Comparison of ENCODE assay signal across 35 cellular contexts in the genomic region with DNA sequence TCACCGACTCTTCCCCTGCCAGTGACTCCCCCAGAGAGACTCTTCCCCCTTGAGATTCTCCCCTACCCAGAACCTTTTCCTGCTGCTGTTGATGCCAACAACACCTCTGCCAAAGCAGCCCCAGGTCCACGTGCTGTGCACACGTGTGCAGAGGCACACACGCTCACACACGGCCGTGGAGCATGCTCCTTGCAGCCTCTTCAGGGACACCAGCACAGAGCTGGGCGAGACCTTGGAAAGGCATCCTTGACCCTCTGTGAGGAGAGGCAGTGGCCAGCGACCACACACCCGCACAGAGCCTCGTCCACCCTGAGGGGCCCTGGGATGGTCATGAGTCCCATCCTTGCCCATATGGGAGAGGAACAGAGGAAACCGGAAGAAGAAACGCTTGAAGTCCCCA.
"Had no signal": no experiment of that assay in that cellular context is flagged by ENCODE, and none has a peak within 500 bp of the region (broad histone marks: within the 10 kb centered on the region; RNA-seq: fewer than 3 reads in every experiment).

No MANE protein-coding gene starts in this region.

- H3K4me1 ChIP-seq: adrenal gland, body of pancreas, breast epithelium had no signal

- H3K4me1 Mint-ChIP-seq: activated B cell treated with CpG ODN at 0.5 μM for 24 hours; activated CD4-positive, alpha-beta T cell treated with anti-CD3 and anti-CD28 coated beads, Interleukin-2, amount 10 ng/mL, durations not matched to agents 24 days and 14 days; activated CD8-positive, alpha-beta memory T cell treated with anti-CD3 and anti-CD28 coated beads, Interleukin-2, amount 10 ng/mL, durations not matched to agents 7 days and 5 days; activated naive CD8-positive, alpha-beta T cell treated with anti-CD3 and anti-CD28 coated beads for 36 hours had no signal

- H3K36me3 Mint-ChIP-seq: activated CD4-positive, alpha-beta memory T cell treated with anti-CD3 and anti-CD28 coated beads for 36 hours; activated CD8-positive, alpha-beta memory T cell treated with anti-CD3 and anti-CD28 coated beads, Interleukin-2, amount 10 ng/mL, durations not matched to agents 7 days and 5 days; activated naive CD4-positive, alpha-beta T cell treated with anti-CD3 and anti-CD28 coated beads, Interleukin-2, amount 50 U/mL, for 72 hours; activated naive CD8-positive, alpha-beta T cell treated with anti-CD3 and anti-CD28 coated beads for 36 hours had no signal

- H3K4me3 ChIP-seq: adrenal gland, body of pancreas, breast epithelium had no signal

- H3K27me3 ChIP-seq: adrenal gland, body of pancreas, brain microvascular endothelial cell had no signal

- H3K9me3 Mint-ChIP-seq: activated CD4-positive, alpha-beta memory T cell treated with anti-CD3 and anti-CD28 coated beads for 36 hours; activated CD4-positive, alpha-beta T cell treated with anti-CD3 and anti-CD28 coated beads, Interleukin-2, amount 10 ng/mL, durations not matched to agents 24 days and 14 days; activated naive CD4-positive, alpha-beta T cell treated with anti-CD3 and anti-CD28 coated beads for 36 hours; activated naive CD4-positive, alpha-beta T cell treated with anti-CD3 and anti-CD28 coated beads, Interleukin-2, amount 50 U/mL, for 72 hours; activated naive CD8-positive, alpha-beta T cell treated with anti-CD3 and anti-CD28 coated beads for 36 hours; activated T-cell treated with anti-CD3 and anti-CD28 coated beads, Interleukin-2, amount 50 U/mL, for 24 hours; activated T-helper 2 cell treated with anti-CD3 and anti-CD28 coated beads, Interferon-gamma antibody, Interleukin-2, Interleukin-4, amounts not matched to agents 10 μg/mL and 5 μg/mL and 100 μg/mL, durations not matched to agents 14 hours and 24 hours and 36 hours; T-helper 1 cell treated with Interleukin-12 subunit alpha and Interleukin-12 subunit beta and Interleukin-4 antibody, amounts not matched to agents 30 μg/mL and 1 μg/mL, for 36 hours; T-helper 2 cell treated with Interferon-gamma antibody and Interleukin-4, amounts not matched to agents 5 μg/mL and 100 μg/mL, for 36 hours had no signal

- DNase-seq: activated B cell treated with CpG ODN at 0.5 μM for 24 hours; activated CD4-positive, alpha-beta memory T cell treated with anti-CD3 and anti-CD28 coated beads for 36 hours; activated CD4-positive, alpha-beta T cell treated with anti-CD3 and anti-CD28 coated beads for 4 hours; activated CD4-positive, alpha-beta T cell treated with anti-CD3 and anti-CD28 coated beads, Interleukin-2, amount 10 ng/mL, durations not matched to agents 24 days and 14 days; activated CD4-positive, alpha-beta T cell treated with anti-CD3 and anti-CD28 coated beads, Interleukin-2, amount 50 U/mL, for 1 hour; activated CD4-positive, alpha-beta T cell treated with anti-CD3 and anti-CD28 coated beads, Interleukin-2, amount 50 U/mL, for 4 hours; activated CD4-positive, CD25-positive, alpha-beta regulatory T cell treated with anti-CD3 and anti-CD28 coated beads, Interleukin-2, amount 50 U/mL, for 72 hours; activated CD8-positive, alpha-beta memory T cell treated with anti-CD3 and anti-CD28 coated beads for 24 hours; activated CD8-positive, alpha-beta memory T cell treated with anti-CD3 and anti-CD28 coated beads, Interleukin-2, amount 10 ng/mL, durations not matched to agents 7 days and 5 days; activated CD8-positive, alpha-beta memory T cell treated with anti-CD3 and anti-CD28 coated beads, Interleukin-2, amount 50 U/mL, for 48 hours; activated CD8-positive, alpha-beta T cell treated with anti-CD3 and anti-CD28 coated beads, Interleukin-2, amount 10 ng/mL, durations not matched to agents 7 days and 5 days; activated effector memory CD4-positive, alpha-beta T cell treated with Interleukin-2 at 50 U/mL for 16 hours; activated gamma-delta T cell; activated naive CD4-positive, alpha-beta T cell treated with anti-CD3 and anti-CD28 coated beads for 36 hours; activated naive CD4-positive, alpha-beta T cell treated with anti-CD3 and anti-CD28 coated beads, Interleukin-2, amount 50 U/mL, for 16 hours; activated naive CD8-positive, alpha-beta T cell treated with anti-CD3 and anti-CD28 coated beads for 36 hours; activated T-cell treated with anti-CD3 and anti-CD28 coated beads, Interleukin-2, amount 50 U/mL, for 24 hours; activated T-cell treated with anti-CD3 and anti-CD28 coated beads, Interleukin-2, amount 50 U/mL, for 48 hours; adrenal gland; amniotic stem cell; aorta; body of pancreas; brain microvascular endothelial cell; central memory CD4-positive, alpha-beta T cell; T-helper 1 cell; T-helper 2 cell; T-helper 9 cell had no signal

- H3K27me3 Mint-ChIP-seq: activated CD4-positive, alpha-beta T cell treated with anti-CD3 and anti-CD28 coated beads, Interleukin-2, amount 10 ng/mL, durations not matched to agents 24 days and 14 days had no signal

- H3K9me3 ChIP-seq: adrenal gland, body of pancreas, breast epithelium had no signal

- FAIRE-seq: astrocyte, TTC549 had no signal

- H3K4me3 Mint-ChIP-seq: activated B cell treated with CpG ODN at 0.5 μM for 24 hours; activated CD4-positive, alpha-beta memory T cell treated with anti-CD3 and anti-CD28 coated beads for 36 hours; activated CD4-positive, alpha-beta T cell treated with anti-CD3 and anti-CD28 coated beads, Interleukin-2, amount 10 ng/mL, durations not matched to agents 24 days and 14 days; activated CD8-positive, alpha-beta memory T cell treated with anti-CD3 and anti-CD28 coated beads, Interleukin-2, amount 10 ng/mL, durations not matched to agents 7 days and 5 days; activated CD8-positive, alpha-beta T cell treated with anti-CD3 and anti-CD28 coated beads, Interleukin-2, amount 10 ng/mL, durations not matched to agents 7 days and 5 days; activated naive CD4-positive, alpha-beta T cell treated with anti-CD3 and anti-CD28 coated beads for 36 hours; activated naive CD8-positive, alpha-beta T cell treated with anti-CD3 and anti-CD28 coated beads for 36 hours; activated T-cell treated with anti-CD3 and anti-CD28 coated beads, Interleukin-2, amount 50 U/mL, for 24 hours; T-helper 1 cell treated with Interleukin-12 subunit alpha and Interleukin-12 subunit beta and Interleukin-4 antibody, amounts not matched to agents 30 μg/mL and 1 μg/mL, for 36 hours; T-helper 2 cell treated with Interferon-gamma antibody and Interleukin-4, amounts not matched to agents 5 μg/mL and 100 μg/mL, for 36 hours had no signal

- H3K36me3 ChIP-seq: adrenal gland, brain microvascular endothelial cell, breast epithelium had no signal

- H3K27ac Mint-ChIP-seq: activated B cell treated with CpG ODN at 0.5 μM for 24 hours; activated CD4-positive, alpha-beta memory T cell treated with anti-CD3 and anti-CD28 coated beads for 36 hours; activated CD4-positive, alpha-beta T cell treated with anti-CD3 and anti-CD28 coated beads, Interleukin-2, amount 10 ng/mL, durations not matched to agents 24 days and 14 days; activated CD8-positive, alpha-beta memory T cell treated with anti-CD3 and anti-CD28 coated beads, Interleukin-2, amount 10 ng/mL, durations not matched to agents 7 days and 5 days; activated CD8-positive, alpha-beta T cell treated with anti-CD3 and anti-CD28 coated beads, Interleukin-2, amount 10 ng/mL, durations not matched to agents 7 days and 5 days; activated naive CD4-positive, alpha-beta T cell treated with anti-CD3 and anti-CD28 coated beads for 36 hours; activated naive CD4-positive, alpha-beta T cell treated with anti-CD3 and anti-CD28 coated beads, Interleukin-2, amount 50 U/mL, for 72 hours; activated naive CD8-positive, alpha-beta T cell treated with anti-CD3 and anti-CD28 coated beads for 36 hours; activated T-cell treated with anti-CD3 and anti-CD28 coated beads, Interleukin-2, amount 50 U/mL, for 24 hours; activated T-helper 2 cell treated with anti-CD3 and anti-CD28 coated beads, Interferon-gamma antibody, Interleukin-2, Interleukin-4, amounts not matched to agents 10 μg/mL and 5 μg/mL and 100 μg/mL, durations not matched to agents 14 hours and 24 hours and 36 hours; T-helper 1 cell treated with Interleukin-12 subunit alpha and Interleukin-12 subunit beta and Interleukin-4 antibody, amounts not matched to agents 30 μg/mL and 1 μg/mL, for 36 hours; T-helper 2 cell treated with Interferon-gamma antibody and Interleukin-4, amounts not matched to agents 5 μg/mL and 100 μg/mL, for 36 hours had no signal

- H3K27ac ChIP-seq: adrenal gland, body of pancreas, brain microvascular endothelial cell, breast epithelium, VCaP had no signal

- ATAC-seq: activated CD8-positive, alpha-beta memory T cell treated with anti-CD3 and anti-CD28 coated beads, Interleukin-2, amount 10 ng/mL, durations not matched to agents 7 days and 5 days; activated CD8-positive, alpha-beta T cell treated with anti-CD3 and anti-CD28 coated beads, Interleukin-2, amount 10 ng/mL, durations not matched to agents 7 days and 5 days; activated naive CD4-positive, alpha-beta T cell treated with anti-CD3 and anti-CD28 coated beads, Interleukin-2, amount 50 U/mL, for 72 hours; body of pancreas had no signal
